ENCODE assay signal across 26 cellular contexts in genomic region chr17:6815775-6816174, GRCh38. TPM values are rescaled to one million over a fixed set of nuclear protein-coding genes. Genes with fewer than 3 reads are reported as not detected.
DNase-seq lines count a peak whose midpoint lies in the region; ATAC-seq, FAIRE-seq and TF ChIP-seq lines count a peak whose summit lies in the region.
"Had no signal": no experiment of that assay in that cellular context is flagged by ENCODE, and none has a peak within 500 bp of the region (broad histone marks: within the 10 kb centered on the region; RNA-seq: fewer than 3 reads in every experiment).

No MANE protein-coding gene starts in this region.

- no peaks in the 10 kb centered on the region for H3K36me3 Mint-ChIP-seq in activated CD4-positive, alpha-beta memory T cell treated with anti-CD3 and anti-CD28 coated beads for 36 hours
- H3K36me3 Mint-ChIP-seq in activated CD4-positive, alpha-beta memory T cell treated with anti-CD3 and anti-CD28 coated beads, Interleukin-2, amount 10 ng/mL, durations not matched to agents 7 days and 5 days (ENCODE audit: low read depth), result no peaks in the 10 kb centered on the region

- no peak overlapping the region for H3K4me3 ChIP-seq in esophagus muscularis mucosa
- H3K4me3 ChIP-seq: A549, Peyer's patch had no signal

- ATAC-seq in GM21723 (IDR thresholded peaks at IDR 0.05; ENCODE audit: unreplicated experiment) (no peak), GM21360 (IDR thresholded peaks at IDR 0.05; ENCODE audit: unreplicated experiment) (no peak)
- ATAC-seq: A549, Right ventricle myocardium inferior had no signal

- CTCF ChIA-PET in activated CD4-positive, alpha-beta memory T cell treated with anti-CD3 and anti-CD28 coated beads for 36 hours (lab: Charles Lee), result no interaction called here
- CTCF ChIA-PET in activated CD4-positive, alpha-beta memory T cell treated with anti-CD3 and anti-CD28 coated beads, Interleukin-2, amount 10 ng/mL, durations not matched to agents 7 days and 5 days (lab: Charles Lee), result no interaction called here

- no peaks in the 10 kb centered on the region for H3K36me3 ChIP-seq in esophagus muscularis mucosa
- H3K36me3 ChIP-seq: BE2C, Peyer's patch had no signal

- H3K9me3 Mint-ChIP-seq in activated CD4-positive, alpha-beta memory T cell treated with anti-CD3 and anti-CD28 coated beads for 36 hours, result no peaks in the 10 kb centered on the region
- no peaks in the 10 kb centered on the region for H3K9me3 Mint-ChIP-seq in activated CD4-positive, alpha-beta memory T cell treated with anti-CD3 and anti-CD28 coated beads, Interleukin-2, amount 10 ng/mL, durations not matched to agents 7 days and 5 days

- peaks cover 0 to 15% (median 0%) of the 10 kb centered on the region in 4 donors for H3K27me3 ChIP-seq in esophagus muscularis mucosa
- H3K27me3 ChIP-seq: BE2C, Peyer's patch had no signal

- intact Hi-C loops in activated CD4-positive, alpha-beta memory T cell treated with anti-CD3 and anti-CD28 coated beads for 36 hours (cut with micrococcal nuclease), result no loop called here
- intact Hi-C loops in esophagus muscularis mucosa (cut with DNase I), result no loop called here

- no peaks in the 10 kb centered on the region for H3K4me1 Mint-ChIP-seq in activated CD4-positive, alpha-beta memory T cell treated with anti-CD3 and anti-CD28 coated beads for 36 hours (ENCODE audit: low read depth)
- H3K4me1 Mint-ChIP-seq in activated CD4-positive, alpha-beta memory T cell treated with anti-CD3 and anti-CD28 coated beads, Interleukin-2, amount 10 ng/mL, durations not matched to agents 7 days and 5 days, result no peaks in the 10 kb centered on the region

- no peak overlapping the region for H3K4me3 Mint-ChIP-seq in activated CD4-positive, alpha-beta memory T cell treated with anti-CD3 and anti-CD28 coated beads for 36 hours
- no peak overlapping the region for H3K4me3 Mint-ChIP-seq in activated CD4-positive, alpha-beta memory T cell treated with anti-CD3 and anti-CD28 coated beads, Interleukin-2, amount 10 ng/mL, durations not matched to agents 7 days and 5 days

- WGBS in esophagus muscularis mucosa, result 87% methylated on average over 10 of the region's 10 CpGs

- peak; percentile 11 for DNase-seq in activated CD4-positive, alpha-beta memory T cell treated with anti-CD3 and anti-CD28 coated beads for 36 hours
- DNase-seq in activated CD4-positive, alpha-beta memory T cell treated with anti-CD3 and anti-CD28 coated beads, Interleukin-2, amount 10 ng/mL, durations not matched to agents 7 days and 5 days, result no peak
- DNase-seq in GM12891 (ENCODE audit: insufficient read length, low spot score) (no peak), RKO (ENCODE audit: low spot score) (peak; percentile 67), esophagus muscularis mucosa (ENCODE audit: extremely low spot score) (peak; percentile 21), NCI-H187 (lab: John Stamatoyannopoulos, UW) (no peak)
- DNase-seq: BE2C, DND-41, GOT3, HCEC 1CT, KG1, NCI-H1105, NCI-H146, NCI-H2029 treated with DMSO at 0.1 percent for 48 hours, NCI-H226, NCI-H510A treated with DMSO at 0.1 percent for 48 hours, NCI-H82, Peyer's patch had no signal

- TF ChIP-seq CTCF in esophagus muscularis mucosa (IDR thresholded peaks at IDR 0.05), result no peak

- peak; percentile 38 for FAIRE-seq in GM12891 (lab: Jason Lieb, UNC)
- FAIRE-seq: A549, GM18507 had no signal

- POLR2A ChIA-PET in activated CD4-positive, alpha-beta memory T cell treated with anti-CD3 and anti-CD28 coated beads for 36 hours (lab: Charles Lee), result no interaction called here
- POLR2A ChIA-PET in activated CD4-positive, alpha-beta memory T cell treated with anti-CD3 and anti-CD28 coated beads, Interleukin-2, amount 10 ng/mL, durations not matched to agents 7 days and 5 days (lab: Charles Lee), result no interaction called here

- no peak overlapping the region for H3K27ac ChIP-seq in esophagus muscularis mucosa (replicated peaks in 1 of 4)
- H3K27ac ChIP-seq: A549, Peyer's patch had no signal

- H3K4me1 ChIP-seq in esophagus muscularis mucosa, result no peaks in the 10 kb centered on the region
- H3K4me1 ChIP-seq: A549, BE2C, Peyer's patch had no signal

- TF ChIP-seq EP300 in esophagus muscularis mucosa (IDR thresholded peaks at IDR 0.05), result no peak

- H3K9me3 ChIP-seq in esophagus muscularis mucosa, result peaks cover 0 to 3% (median 0%) of the 10 kb centered on the region in 4 donors
- H3K9me3 ChIP-seq: BE2C, Peyer's patch had no signal

- TF ChIP-seq POLR2A in GM12891 (IDR thresholded peaks at IDR 0.05; ENCODE audit: low read depth, low read length) (no peak), esophagus muscularis mucosa (IDR thresholded peaks at IDR 0.05; ENCODE audit: low read depth) (no peak)

- peaks cover 13% of the 10 kb centered on the region for H3K27me3 Mint-ChIP-seq in activated CD4-positive, alpha-beta memory T cell treated with anti-CD3 and anti-CD28 coated beads for 36 hours
- H3K27me3 Mint-ChIP-seq in activated CD4-positive, alpha-beta memory T cell treated with anti-CD3 and anti-CD28 coated beads, Interleukin-2, amount 10 ng/mL, durations not matched to agents 7 days and 5 days, result peaks cover 13% of the 10 kb centered on the region

- no peak overlapping the region for H3K27ac Mint-ChIP-seq in activated CD4-positive, alpha-beta memory T cell treated with anti-CD3 and anti-CD28 coated beads for 36 hours
- H3K27ac Mint-ChIP-seq in activated CD4-positive, alpha-beta memory T cell treated with anti-CD3 and anti-CD28 coated beads, Interleukin-2, amount 10 ng/mL, durations not matched to agents 7 days and 5 days, result no peak overlapping the region

TF ChIP-seq in GM12891, 5 proteins besides CTCF, POLR2A, EP300 and RAD21:
- TF ChIP-seq POLR2AphosphoS5 (IDR thresholded peaks at IDR 0.05; ENCODE audit: low read depth, low read length) (no peak), PAX5 (IDR thresholded peaks at IDR 0.05; ENCODE audit: insufficient read depth, low read length, severe bottlenecking) (no peak), SPI1 (IDR thresholded peaks at IDR 0.05; ENCODE audit: low read depth, low read length) (no peak), POU2F2 (IDR thresholded peaks at IDR 0.05; ENCODE audit: low read depth, low read length) (no peak), TAF1 (IDR thresholded peaks at IDR 0.05; ENCODE audit: low read depth, low read length) (no peak)

RNA-seq across cellular contexts. Expression of gene TEKT1, which starts 15.8 kb away (rescaled TPM):
- total RNA-seq in activated CD4-positive, alpha-beta memory T cell treated with anti-CD3 and anti-CD28 coated beads for 36 hours, result not detected
- not detected for total RNA-seq in activated CD4-positive, alpha-beta memory T cell treated with anti-CD3 and anti-CD28 coated beads, Interleukin-2, amount 10 ng/mL, durations not matched to agents 7 days and 5 days
- polyA plus RNA-seq in GM12891 (2012; ENCODE audit: low read depth, missing spikeins), result not detected
- total RNA-seq in esophagus muscularis mucosa, result not detected
- total RNA-seq: G401, HT1080, Peyer's patch, Right ventricle myocardium inferior, SK-MEL-5 had no signal
- polyA plus RNA-seq: A549 had no signal

RNA-seq across cellular contexts. Expression of gene FBXO39, which starts 39.8 kb away (rescaled TPM):
- total RNA-seq in activated CD4-positive, alpha-beta memory T cell treated with anti-CD3 and anti-CD28 coated beads for 36 hours, result not detected
- 1 to 10 TPM; 1.1 to 1.7 TPM for total RNA-seq in activated CD4-positive, alpha-beta memory T cell treated with anti-CD3 and anti-CD28 coated beads, Interleukin-2, amount 10 ng/mL, durations not matched to agents 7 days and 5 days
- polyA plus RNA-seq in GM12891 (2012; ENCODE audit: low read depth, missing spikeins), result not detected
- under 1 TPM in 2 of 4 donors, not detected in 2; 0.33 to 0.83 TPM for total RNA-seq in esophagus muscularis mucosa
- total RNA-seq: G401, HT1080, Right ventricle myocardium inferior, SK-MEL-5 had no signal
- polyA plus RNA-seq: A549 had no signal

RNA-seq across cellular contexts. Expression of gene XAF1, which starts 59.9 kb away (rescaled TPM):
- 10 to 100 TPM; 26.8 to 27.4 TPM for total RNA-seq in activated CD4-positive, alpha-beta memory T cell treated with anti-CD3 and anti-CD28 coated beads for 36 hours
- 100 to 1,000 TPM; 408 TPM for total RNA-seq in activated CD4-positive, alpha-beta memory T cell treated with anti-CD3 and anti-CD28 coated beads, Interleukin-2, amount 10 ng/mL, durations not matched to agents 7 days and 5 days
- 33.0 TPM for polyA plus RNA-seq in GM12891 (2012; ENCODE audit: low read depth, missing spikeins)
- 10 to 100 TPM; 11.1 to 35.3 (median 15.9) TPM for total RNA-seq in esophagus muscularis mucosa
- total RNA-seq: G401, HT1080 had no signal
- polyA plus RNA-seq: A549 had no signal

Comparison
In these comparisons a context has a peak if more than half of its experiments do, and no peak if none do; other contexts are left out.
1. DNase-seq: peak in activated CD4-positive, alpha-beta memory T cell treated with anti-CD3 and anti-CD28 coated beads for 36 hours (single experiment), RKO (single experiment) and esophagus muscularis mucosa (single experiment); none in activated CD4-positive, alpha-beta memory T cell treated with anti-CD3 and anti-CD28 coated beads, Interleukin-2, amount 10 ng/mL, durations not matched to agents 7 days and 5 days (single experiment), GM12891 (single experiment) and NCI-H187 (0 of 2).
2. RNA of gene XAF1, which starts 59.9 kb away (total RNA-seq): 408 TPM in activated CD4-positive, alpha-beta memory T cell treated with anti-CD3 and anti-CD28 coated beads, Interleukin-2, amount 10 ng/mL, durations not matched to agents 7 days and 5 days; 26.8 to 27.4 TPM in activated CD4-positive, alpha-beta memory T cell treated with anti-CD3 and anti-CD28 coated beads for 36 hours and 11.1 to 35.3 TPM in esophagus muscularis mucosa; every median in the first group is over 10 times any median in the second.